In genomic region chr5:175753536-175753890, GRCh38 we compare ENCODE assay signal across 17 cellular contexts.
DNase-seq lines count a peak whose midpoint lies in the region; ATAC-seq and TF ChIP-seq lines count a peak whose summit lies in the region.
"Had no signal": no experiment of that assay in that cellular context is flagged by ENCODE, and none has a peak within 500 bp of the region (broad histone marks: within the 10 kb centered on the region; RNA-seq: fewer than 3 reads in every experiment).

No MANE protein-coding gene starts in this region.

- no peaks in the 10 kb centered on the region for H4K20me1 ChIP-seq in HCT116 (ENCODE audit: insufficient read depth)

- H3K9me3 Mint-ChIP-seq in activated CD8-positive, alpha-beta memory T cell treated with anti-CD3 and anti-CD28 coated beads, Interleukin-2, amount 10 ng/mL, durations not matched to agents 7 days and 5 days (ENCODE audit: low read depth), result no peaks in the 10 kb centered on the region
- H3K9me3 Mint-ChIP-seq in stimulated activated effector memory CD8-positive, alpha-beta T cell treated with anti-CD3 and anti-CD28 coated beads, Interleukin-12 subunit alpha, Interleukin-12 subunit beta, amount 100 ng/mL, for 72 hours, result no peaks in the 10 kb centered on the region
- H3K9me3 Mint-ChIP-seq: CD8-positive, alpha-beta T cell had no signal

- CTCF ChIA-PET in activated CD8-positive, alpha-beta memory T cell treated with anti-CD3 and anti-CD28 coated beads, Interleukin-2, amount 10 ng/mL, durations not matched to agents 7 days and 5 days (lab: Charles Lee), result no interaction called here
- CTCF ChIA-PET in HCT116 (lab: Charles Lee), result no interaction called here

- TF ChIP-seq POLR2A in HCT116 (IDR thresholded peaks at IDR 0.05; ENCODE audit: borderline replicate concordance, extremely low read depth, insufficient read depth, insufficient read length), result no peak

- no peak for TF ChIP-seq RAD21 in HCT116 (IDR thresholded peaks at IDR 0.05; ENCODE audit: low read depth)

- RAD21 ChIA-PET in HCT116 (lab: Charles Lee; ENCODE audit: low non-redundant PET in 1 of 2, low total read pairs in 2 of 2, uncharacterized antibody in 2 of 2, unreplicated experiment in 2 of 2), result no interaction called here

- intact Hi-C loops in HCT116 (cut with micrococcal nuclease), result no loop called here

- peaks cover 46% of the 10 kb centered on the region for H3K27me3 Mint-ChIP-seq in activated CD8-positive, alpha-beta memory T cell treated with anti-CD3 and anti-CD28 coated beads, Interleukin-2, amount 10 ng/mL, durations not matched to agents 7 days and 5 days

- H3K4me2 ChIP-seq in HCT116 (ENCODE audit: low read length), result peak overlapping the region; percentile 43

- POLR2A ChIA-PET in HCT116 (lab: Charles Lee), result no interaction called here

- no peaks in the 10 kb centered on the region for H3K9me2 ChIP-seq in HCT116 (ENCODE audit: insufficient read depth)

- no peaks in the 10 kb centered on the region for H3K36me3 ChIP-seq in HCT116 (ENCODE audit: control insufficient read depth in 1 of 2, insufficient read depth in 2 of 2, low read length in 2 of 2)

- no peaks in the 10 kb centered on the region for H3K27me3 ChIP-seq in HCT116 (ENCODE audit: insufficient read depth, low read length)

- no peak overlapping the region for H3K27ac ChIP-seq in HCT116 (ENCODE audit: low read depth, low read length)
- H3K27ac ChIP-seq: 22Rv1, C4-2B, GM23248 had no signal

- H2AFZ ChIP-seq in HCT116 (ENCODE audit: low read depth, low read length, poor library complexity, severe bottlenecking), result no peak overlapping the region
- H2AFZ ChIP-seq: GM23248 had no signal

- no peak overlapping the region for H3K4me3 ChIP-seq in HCT116 (replicated peaks in 1 of 2; ENCODE audit: low read depth in 1 of 2, low read length in 2 of 2)
- H3K4me3 ChIP-seq: GM23248 had no signal

- H3K27ac Mint-ChIP-seq in activated CD8-positive, alpha-beta memory T cell treated with anti-CD3 and anti-CD28 coated beads, Interleukin-2, amount 10 ng/mL, durations not matched to agents 7 days and 5 days, result no peak overlapping the region
- no peak overlapping the region for H3K27ac Mint-ChIP-seq in stimulated activated effector memory CD8-positive, alpha-beta T cell treated with anti-CD3 and anti-CD28 coated beads, Interleukin-12 subunit alpha, Interleukin-12 subunit beta, amount 100 ng/mL, for 72 hours
- H3K27ac Mint-ChIP-seq: CD4-positive, CD25-positive, alpha-beta regulatory T cell; CD8-positive, alpha-beta T cell had no signal

- no peaks in the 10 kb centered on the region for H3K79me2 ChIP-seq in HCT116 (ENCODE audit: insufficient read depth, low read length)

- no peaks in the 10 kb centered on the region for H3K4me1 Mint-ChIP-seq in activated CD8-positive, alpha-beta memory T cell treated with anti-CD3 and anti-CD28 coated beads, Interleukin-2, amount 10 ng/mL, durations not matched to agents 7 days and 5 days
- H3K4me1 Mint-ChIP-seq in stimulated activated effector memory CD8-positive, alpha-beta T cell treated with anti-CD3 and anti-CD28 coated beads, Interleukin-12 subunit alpha, Interleukin-12 subunit beta, amount 100 ng/mL, for 72 hours, result no peaks in the 10 kb centered on the region
- H3K4me1 Mint-ChIP-seq: CD4-positive, CD25-positive, alpha-beta regulatory T cell had no signal

- no peaks in the 10 kb centered on the region for H3K9me3 ChIP-seq in HCT116 (ENCODE audit: control insufficient read depth in 1 of 2, insufficient read depth in 1 of 2, low read depth in 1 of 2, low read length in 2 of 2)
- H3K9me3 ChIP-seq: Caco-2 had no signal

- no peak for ATAC-seq in activated CD8-positive, alpha-beta memory T cell treated with anti-CD3 and anti-CD28 coated beads, Interleukin-2, amount 10 ng/mL, durations not matched to agents 7 days and 5 days
- ATAC-seq in HCT116 (no peak), left lobe of liver (no peak), HG02571 (IDR thresholded peaks at IDR 0.05; ENCODE audit: unreplicated experiment) (no peak)
- no peak for ATAC-seq in stimulated activated effector memory CD8-positive, alpha-beta T cell treated with anti-CD3 and anti-CD28 coated beads, Interleukin-12 subunit alpha, Interleukin-12 subunit beta, amount 100 ng/mL, for 72 hours
- ATAC-seq: CD8-positive, alpha-beta T cell had no signal

- no peak overlapping the region for H3K4me3 Mint-ChIP-seq in activated CD8-positive, alpha-beta memory T cell treated with anti-CD3 and anti-CD28 coated beads, Interleukin-2, amount 10 ng/mL, durations not matched to agents 7 days and 5 days
- no peak overlapping the region for H3K4me3 Mint-ChIP-seq in stimulated activated effector memory CD8-positive, alpha-beta T cell treated with anti-CD3 and anti-CD28 coated beads, Interleukin-12 subunit alpha, Interleukin-12 subunit beta, amount 100 ng/mL, for 72 hours
- H3K4me3 Mint-ChIP-seq: CD4-positive, CD25-positive, alpha-beta regulatory T cell; CD8-positive, alpha-beta T cell had no signal

- H3K36me3 Mint-ChIP-seq in activated CD8-positive, alpha-beta memory T cell treated with anti-CD3 and anti-CD28 coated beads, Interleukin-2, amount 10 ng/mL, durations not matched to agents 7 days and 5 days, result no peaks in the 10 kb centered on the region
- H3K36me3 Mint-ChIP-seq in stimulated activated effector memory CD8-positive, alpha-beta T cell treated with anti-CD3 and anti-CD28 coated beads, Interleukin-12 subunit alpha, Interleukin-12 subunit beta, amount 100 ng/mL, for 72 hours, result no peaks in the 10 kb centered on the region
- H3K36me3 Mint-ChIP-seq: CD8-positive, alpha-beta T cell had no signal

- peak; percentile 30 for DNase-seq in activated CD8-positive, alpha-beta memory T cell treated with anti-CD3 and anti-CD28 coated beads, Interleukin-2, amount 10 ng/mL, durations not matched to agents 7 days and 5 days
- no peak for DNase-seq in activated CD8-positive, alpha-beta memory T cell treated with anti-CD3 and anti-CD28 coated beads for 24 hours
- DNase-seq in HCT116 (ENCODE audit: low read depth, low spot score) (no peak), left lobe of liver (ENCODE audit: low spot score) (peak; percentile 7)
- DNase-seq in activated CD4-positive, CD25-positive, alpha-beta regulatory T cell treated with anti-CD3 and anti-CD28 coated beads, Interleukin-2, amount 50 U/mL, for 72 hours, result no peak
- DNase-seq in stimulated activated effector memory CD8-positive, alpha-beta T cell treated with anti-CD3 and anti-CD28 coated beads, Interleukin-12 subunit alpha, Interleukin-12 subunit beta, amount 100 ng/mL, for 72 hours (ENCODE audit: low spot score in 2 of 2), result no peak
- DNase-seq: ACHN; Caco-2; CD4-positive, CD25-positive, alpha-beta regulatory T cell; DMS153; DND-41; GM23248; H7 had no signal

- peaks cover 6 to 11% of the 10 kb centered on the region in 2 experiments; a peak in 3 of 4 replicates for H3K4me1 ChIP-seq in HCT116 (ENCODE audit: control insufficient read depth in 1 of 2, insufficient read depth in 2 of 2, low read length in 2 of 2)

- no TSS peak for BruUV-seq in HCT116 (replicated peaks; lab: Mats Ljungman, UMichigan)

- H3K9ac ChIP-seq in HCT116 (ENCODE audit: low read length), result no peak overlapping the region
- H3K9ac ChIP-seq: GM23248 had no signal

- TF ChIP-seq CTCF in HCT116 (IDR thresholded peaks at IDR 0.05 in 2 of 3, conservative IDR thresholded peaks at IDR 0.05 in 1 of 3; ENCODE audit: borderline replicate concordance in 1 of 3, insufficient read depth in 1 of 3, low read depth in 2 of 3, low read length in 2 of 3), result no peak

TF ChIP-seq in HCT116, 20 proteins besides CTCF, POLR2A, EP300 and RAD21:
- TF ChIP-seq ATF3 (IDR thresholded peaks at IDR 0.05), result no peak
- TF ChIP-seq SP1 (IDR thresholded peaks at IDR 0.05; ENCODE audit: low read depth), result no peak
- no peak for TF ChIP-seq TCF7L2 (IDR thresholded peaks at IDR 0.05; ENCODE audit: borderline replicate concordance, extremely low read depth, insufficient read depth, insufficient read length)
- no peak for TF ChIP-seq EZH2 (IDR thresholded peaks at IDR 0.05)
- no peak for TF ChIP-seq ZFX (IDR thresholded peaks at IDR 0.05)
- no peak for TF ChIP-seq FOSL1 (IDR thresholded peaks at IDR 0.05; ENCODE audit: low read depth)
- TF ChIP-seq JUND (IDR thresholded peaks at IDR 0.05), result no peak
- TF ChIP-seq ZNF274 (IDR thresholded peaks at IDR 0.05; ENCODE audit: low read depth, low read length), result no peak
- TF ChIP-seq EZH2phosphoT487 (IDR thresholded peaks at IDR 0.05; ENCODE audit: borderline replicate concordance), result no peak
- no peak for TF ChIP-seq ZBTB33 (IDR thresholded peaks at IDR 0.05; ENCODE audit: extremely low read depth, insufficient replicate concordance, low read length)
- TF ChIP-seq, protein P1, sequence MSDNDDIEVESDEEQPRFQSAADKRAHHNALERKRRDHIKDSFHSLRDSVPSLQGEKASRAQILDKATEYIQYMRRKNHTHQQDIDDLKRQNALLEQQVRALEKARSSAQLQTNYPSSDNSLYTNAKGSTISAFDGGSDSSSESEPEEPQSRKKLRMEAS (IDR thresholded peaks at IDR 0.05), result no peak
- TF ChIP-seq CEBPB (IDR thresholded peaks at IDR 0.05; ENCODE audit: low read depth), result no peak
- no peak for TF ChIP-seq SIN3A (IDR thresholded peaks at IDR 0.05; ENCODE audit: low read depth)
- TF ChIP-seq EGR1 (IDR thresholded peaks at IDR 0.05; ENCODE audit: low read depth), result no peak
- no peak for TF ChIP-seq POLR2AphosphoS5 (IDR thresholded peaks at IDR 0.05; ENCODE audit: low read depth, low read length)

Comparison
In these comparisons a context has a peak if more than half of its experiments do, and no peak if none do; other contexts are left out.
1. DNase-seq: peak in activated CD8-positive, alpha-beta memory T cell treated with anti-CD3 and anti-CD28 coated beads, Interleukin-2, amount 10 ng/mL, durations not matched to agents 7 days and 5 days (single experiment) and left lobe of liver (single experiment); none in activated CD8-positive, alpha-beta memory T cell treated with anti-CD3 and anti-CD28 coated beads for 24 hours (single experiment), HCT116 (single experiment), activated CD4-positive, CD25-positive, alpha-beta regulatory T cell treated with anti-CD3 and anti-CD28 coated beads, Interleukin-2, amount 50 U/mL, for 72 hours (single experiment) and stimulated activated effector memory CD8-positive, alpha-beta T cell treated with anti-CD3 and anti-CD28 coated beads, Interleukin-12 subunit alpha, Interleukin-12 subunit beta, amount 100 ng/mL, for 72 hours (0 of 2).